13 cellular contexts compared by ENCODE assay signal in the genomic region with DNA sequence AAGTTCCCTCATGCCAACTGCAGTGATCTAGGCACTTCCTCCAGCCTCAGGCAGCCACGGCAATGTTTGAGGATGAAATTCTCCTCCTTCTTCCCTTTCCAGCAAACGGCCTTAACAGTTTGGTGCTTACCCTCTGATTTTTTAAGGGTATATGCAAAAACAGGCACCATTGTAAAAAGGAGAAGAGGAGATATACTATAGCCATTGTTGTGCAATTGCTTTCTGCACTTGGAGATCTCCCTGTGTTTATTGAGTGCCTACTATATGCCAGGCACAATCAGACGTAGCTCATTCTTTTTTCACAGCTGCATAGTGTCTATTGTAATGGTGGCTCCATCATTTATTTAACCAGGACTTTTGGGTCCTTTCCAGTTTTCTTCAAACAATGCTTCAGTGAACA. TPM values are rescaled to one million over a fixed set of nuclear protein-coding genes. Genes with fewer than 3 reads are reported as not detected.
DNase-seq lines count a peak whose midpoint lies in the region; ATAC-seq and TF ChIP-seq lines count a peak whose summit lies in the region.
"Had no signal": no experiment of that assay in that cellular context is flagged by ENCODE, and none has a peak within 500 bp of the region (broad histone marks: within the 10 kb centered on the region; RNA-seq: fewer than 3 reads in every experiment).

No MANE protein-coding gene starts in this region.

- H3K4me1 ChIP-seq in heart right ventricle: peaks cover 40 to 96% (median 94%) of the 10 kb centered on the region in 9 donors
- H3K4me1 ChIP-seq in ascending aorta: peaks cover 43 to 81% of the 10 kb centered on the region in 2 donors

- no peak overlapping the region for H3K4me3 ChIP-seq in heart right ventricle
- no peak overlapping the region for H3K4me3 ChIP-seq in ascending aorta

- no peaks in the 10 kb centered on the region for H3K9me3 Mint-ChIP-seq in neural crest cell
- H3K9me3 Mint-ChIP-seq in type B pancreatic cell: no peaks in the 10 kb centered on the region
- H3K9me3 Mint-ChIP-seq: naive thymus-derived CD4-positive, alpha-beta T cell had no signal

- peak overlapping the region in 9 of 10 donors; percentile 82 to 100 (median 94) for H3K27ac ChIP-seq in heart right ventricle
- H3K27ac ChIP-seq in ascending aorta: peak overlapping the region; percentile 92 to 99

- peaks cover 8% of the 10 kb centered on the region for H3K27me3 Mint-ChIP-seq in neural crest cell (ENCODE audit: low read depth)
- H3K27me3 Mint-ChIP-seq in type B pancreatic cell: peaks cover 10% of the 10 kb centered on the region

- intact Hi-C loops in heart right ventricle (cut with DNase I) (no loop called here), left cardiac atrium (cut with DNase I) (no loop called here), ascending aorta (cut with DNase I) (no loop called here)

- TF ChIP-seq CTCF in heart right ventricle (IDR thresholded peaks at IDR 0.05) (no peak), ascending aorta (IDR thresholded peaks at IDR 0.05) (no peak), neural crest cell (conservative IDR thresholded peaks at IDR 0.05) (no peak), type B pancreatic cell (conservative IDR thresholded peaks at IDR 0.05) (no peak)

- no peaks in the 10 kb centered on the region for H3K36me3 Mint-ChIP-seq in neural crest cell (ENCODE audit: low read depth)
- H3K36me3 Mint-ChIP-seq in type B pancreatic cell: no peaks in the 10 kb centered on the region

- WGBS in heart right ventricle, 2 donors: 40 to 64% methylated on average over 3 of the region's 3 CpGs

- H3K27me3 ChIP-seq in heart right ventricle (no peaks in the 10 kb centered on the region), ascending aorta (no peaks in the 10 kb centered on the region)

- H3K9me3 ChIP-seq in heart right ventricle (no peaks in the 10 kb centered on the region), ascending aorta (no peaks in the 10 kb centered on the region)

- DNase-seq in heart right ventricle (no peak), left cardiac atrium (no peak), ascending aorta (ENCODE audit: low spot score in 2 of 2) (no peak), neural crest cell (ENCODE audit: low read depth, low spot score) (no peak), type B pancreatic cell (ENCODE audit: extremely low spot score, unreplicated experiment) (no peak), C1 segment of cervical spinal cord (lab: John Stamatoyannopoulos, UW) (no peak)
- DNase-seq: anterior cingulate cortex; DMS 273 treated with DMSO at 0.1 percent for 48 hours; naive thymus-derived CD4-positive, alpha-beta T cell; PC-3 had no signal

- no peak for ATAC-seq in heart right ventricle
- no peak for ATAC-seq in left cardiac atrium
- ATAC-seq in HG02798 (IDR thresholded peaks at IDR 0.05; ENCODE audit: poor library complexity, unreplicated experiment): no peak
- no peak for ATAC-seq in GM19328 (IDR thresholded peaks at IDR 0.05; ENCODE audit: unreplicated experiment)
- ATAC-seq: HCT116; naive thymus-derived CD4-positive, alpha-beta T cell; PC-3 had no signal

- H3K4me1 Mint-ChIP-seq in neural crest cell (peaks cover 60% of the 10 kb centered on the region), type B pancreatic cell (ENCODE audit: unreplicated experiment) (peaks cover 39% of the 10 kb centered on the region)

- H3K36me3 ChIP-seq in heart right ventricle: peaks cover 0 to 21% (median 8%) of the 10 kb centered on the region in 9 donors
- peaks cover 9 to 25% of the 10 kb centered on the region in 2 donors for H3K36me3 ChIP-seq in ascending aorta

- H3K27ac Mint-ChIP-seq in neural crest cell (ENCODE audit: unreplicated experiment) (no peak overlapping the region), type B pancreatic cell (no peak overlapping the region)

- H3K4me3 Mint-ChIP-seq in neural crest cell: peak overlapping the region; percentile 16
- H3K4me3 Mint-ChIP-seq in type B pancreatic cell: peak overlapping the region; percentile 27

RNA-seq across cellular contexts. Expression of gene GSN, which starts 29.5 kb away (rescaled TPM):
- total RNA-seq in heart right ventricle (100 to 1,000 TPM; 532 to 861 (median 668) TPM), left cardiac atrium (1,000 to 10,000 TPM in 1 of 2 donors, 100 to 1,000 TPM in 1; 881 to 1,287 TPM), ascending aorta (3,012 TPM), neural crest cell (77.2 and 84.7 TPM in 2 replicates), type B pancreatic cell (ENCODE audit: low replicate concordance) (80.0 and 159 TPM in 2 replicates)
- 100 to 1,000 TPM; 360 to 823 TPM for polyA plus RNA-seq in heart right ventricle
